Comparison of ENCODE assay signal across 9 cellular contexts in genomic region chr1:61318319-61319125, GRCh38.
DNase-seq lines count a peak whose midpoint lies in the region; ATAC-seq and TF ChIP-seq lines count a peak whose summit lies in the region.
"Had no signal": no experiment of that assay in that cellular context is flagged by ENCODE, and none has a peak within 500 bp of the region (broad histone marks: within the 10 kb centered on the region; RNA-seq: fewer than 3 reads in every experiment).

No MANE protein-coding gene starts in this region.

- H3K27ac Mint-ChIP-seq in activated naive CD4-positive, alpha-beta T cell treated with anti-CD3 and anti-CD28 coated beads, Interleukin-2, amount 50 U/mL, for 72 hours, result peak overlapping the region; percentile 31 to 98
- H3K27ac Mint-ChIP-seq: activated naive CD4-positive, alpha-beta T cell treated with anti-CD3 and anti-CD28 coated beads, Interleukin-2, amount 50 U/mL, for 24 hours had no signal

- H3K36me3 Mint-ChIP-seq in activated naive CD4-positive, alpha-beta T cell treated with anti-CD3 and anti-CD28 coated beads, Interleukin-2, amount 50 U/mL, for 72 hours, result peaks cover 0 to 20% of the 10 kb centered on the region in 2 donors

- H3K9ac ChIP-seq in SK-N-MC (ENCODE audit: insufficient read length), result no peak overlapping the region

- DNase-seq in activated naive CD4-positive, alpha-beta T cell treated with anti-CD3 and anti-CD28 coated beads, Interleukin-2, amount 50 U/mL, for 72 hours (ENCODE audit: low spot score in 2 of 2), result peak in 1 of 2 donors; percentile 44
- DNase-seq in activated naive CD4-positive, alpha-beta T cell (lab: John Stamatoyannopoulos, UW), result no peak
- DNase-seq in SK-N-MC (ENCODE audit: low read depth, low spot score) (no peak), foreskin keratinocyte (peak; percentile 66 to 87), stomach (no peak), NCI-H2196 (lab: John Stamatoyannopoulos, UW; ENCODE audit: unreplicated experiment) (no peak)
- DNase-seq in stimulated activated CD4-positive, alpha-beta T cell treated with anti-CD3 and anti-CD28 coated beads, Interleukin-4, amount 100 ng/mL, for 4 hours, result no peak

- H3K4me3 ChIP-seq in SK-N-MC (peak overlapping the region; percentile 44; the same call in 1 of the 2 replicates), stomach (peak overlapping the region in 1 of 4 donors; percentile 1)

- no peak for TF ChIP-seq POLR2A in stomach (IDR thresholded peaks at IDR 0.05)

- H3K9me3 Mint-ChIP-seq in activated naive CD4-positive, alpha-beta T cell treated with anti-CD3 and anti-CD28 coated beads, Interleukin-2, amount 50 U/mL, for 72 hours, result peaks cover 0 to 4% of the 10 kb centered on the region in 2 donors
- H3K9me3 Mint-ChIP-seq: activated naive CD4-positive, alpha-beta T cell treated with anti-CD3 and anti-CD28 coated beads, Interleukin-2, amount 50 U/mL, for 24 hours had no signal

- WGBS in stomach, 5 donors, result 34 to 51% (median 49%) methylated on average over 8 of the region's 8 CpGs

- H3K4me1 ChIP-seq in foreskin keratinocyte, result peaks cover 40% of the 10 kb centered on the region
- peaks cover 18 to 80% (median 34%) of the 10 kb centered on the region in 4 donors for H3K4me1 ChIP-seq in stomach

- intact Hi-C loops in stomach (cut with DNase I; ENCODE audit: low total_unique reads), result no loop called here

- TF ChIP-seq EP300 in stomach (IDR thresholded peaks at IDR 0.05), result no peak

- H3K9me3 ChIP-seq in SK-N-MC (ENCODE audit: low read depth, low read length), result no peaks in the 10 kb centered on the region; the same call in 1 of the 2 replicates
- H3K9me3 ChIP-seq in stomach, result no peaks in the 10 kb centered on the region

- no peak for TF ChIP-seq CTCF in foreskin keratinocyte (conservative IDR thresholded peaks at IDR 0.05)
- TF ChIP-seq CTCF in stomach (IDR thresholded peaks at IDR 0.05), result no peak

- ATAC-seq in activated naive CD4-positive, alpha-beta T cell treated with anti-CD3 and anti-CD28 coated beads, Interleukin-2, amount 50 U/mL, for 72 hours, result peak; percentile 94 to 99
- ATAC-seq in HG02798 (IDR thresholded peaks at IDR 0.05; ENCODE audit: poor library complexity, unreplicated experiment), result peak; percentile 99
- ATAC-seq in foreskin keratinocyte, result peak; percentile 79

- H3K27me3 ChIP-seq in foreskin keratinocyte, result no peaks in the 10 kb centered on the region
- H3K27me3 ChIP-seq in stomach, result no peaks in the 10 kb centered on the region

- H3K36me3 ChIP-seq in SK-N-MC (ENCODE audit: insufficient read depth, low read length), result no peaks in the 10 kb centered on the region; the same call in 1 of the 2 replicates
- H3K36me3 ChIP-seq in stomach, result no peaks in the 10 kb centered on the region

- H3K27ac ChIP-seq in SK-N-MC (peak overlapping the region; percentile 51; the same call in 1 of the 2 replicates), foreskin keratinocyte (peak overlapping the region; percentile 92), stomach (peak overlapping the region in 4 of 5 donors; percentile 63 to 78 (median 70))

Comparison
In these comparisons a context has a peak if more than half of its experiments do, and no peak if none do; other contexts are left out.
1. DNase-seq: peak in foreskin keratinocyte (2 of 2); none in activated naive CD4-positive, alpha-beta T cell (0 of 4), SK-N-MC (single experiment), stomach (single experiment), NCI-H2196 (single experiment) and stimulated activated CD4-positive, alpha-beta T cell treated with anti-CD3 and anti-CD28 coated beads, Interleukin-4, amount 100 ng/mL, for 4 hours (0 of 2).
2. Peak in every context shown above with its lines, with median percentiles within 50 percentile points of each other: ATAC-seq and H3K27ac ChIP-seq.